10 cellular contexts compared by ENCODE assay signal in genomic region chr1:41915786-41916571, GRCh38. TPM values are rescaled to one million over a fixed set of nuclear protein-coding genes. Genes with fewer than 3 reads are reported as not detected.
A peak's percentile ranks its signal among the peaks of the same experiment; 100 is the strongest.
DNase-seq lines count a peak whose midpoint lies in the region; ATAC-seq and TF ChIP-seq lines count a peak whose summit lies in the region.
"Had no signal": no experiment of that assay in that cellular context is flagged by ENCODE, and none has a peak within 500 bp of the region (broad histone marks: within the 10 kb centered on the region; RNA-seq: fewer than 3 reads in every experiment).

No MANE protein-coding gene starts in this region.

- H3K9me2 ChIP-seq in neural cell (ENCODE audit: insufficient read depth, low read length), result no peaks in the 10 kb centered on the region

- no peak overlapping the region for H3K9ac ChIP-seq in neural cell (ENCODE audit: low read length)

- POLR2A ChIA-PET in Caco-2 (lab: Charles Lee), result no interaction called here

- H3K27ac Mint-ChIP-seq in activated naive CD8-positive, alpha-beta T cell treated with anti-CD3 and anti-CD28 coated beads, Interleukin-2, amount 50 U/mL, for 24 hours, result no peak overlapping the region
- H3K27ac Mint-ChIP-seq in Caco-2 (ENCODE audit: unreplicated experiment), result no peak overlapping the region
- H3K27ac Mint-ChIP-seq: activated B cell treated with CpG ODN at 0.5 μM for 24 hours had no signal

- H3K27me3 Mint-ChIP-seq in activated naive CD8-positive, alpha-beta T cell treated with anti-CD3 and anti-CD28 coated beads, Interleukin-2, amount 50 U/mL, for 24 hours, result peaks cover 2% of the 10 kb centered on the region
- peaks cover 10% of the 10 kb centered on the region for H3K27me3 Mint-ChIP-seq in Caco-2 (ENCODE audit: insufficient read depth, unreplicated experiment)

- DNase-seq in NCI-H2196 (lab: John Stamatoyannopoulos, UW; ENCODE audit: unreplicated experiment) (peak; percentile 38), NCI-H2196 treated with DMSO at 0.1 percent for 48 hours (lab: John Stamatoyannopoulos, UW; ENCODE audit: unreplicated experiment) (no peak), NCI-H2107 treated with DMSO at 0.1 percent for 48 hours (lab: John Stamatoyannopoulos, UW; ENCODE audit: unreplicated experiment) (peak; percentile 81), Caco-2 (no peak), iPS-NIHi7 (ENCODE audit: extremely low spot score) (no peak)
- DNase-seq in activated naive CD8-positive, alpha-beta T cell treated with anti-CD3 and anti-CD28 coated beads, Interleukin-2, amount 50 U/mL, for 24 hours, result no peak
- no peak for DNase-seq in stimulated activated CD4-positive, alpha-beta T cell treated with anti-CD3 and anti-CD28 coated beads, Interleukin-4, amount 100 ng/mL, for 1 hour
- DNase-seq: activated B cell treated with CpG ODN at 0.5 μM for 24 hours had no signal

- peak overlapping the region; percentile 76 for H3K4me3 ChIP-seq in neural cell (ENCODE audit: low read length)
- no peak overlapping the region for H3K4me3 ChIP-seq in Caco-2 (ENCODE audit: low read depth, low read length)
- H3K4me3 ChIP-seq: uterus had no signal

- TF ChIP-seq RAD21 in neural cell (conservative IDR thresholded peaks at IDR 0.05), result no peak

- H3K36me3 ChIP-seq in neural cell (ENCODE audit: insufficient read depth, low read length) (no peaks in the 10 kb centered on the region), Caco-2 (ENCODE audit: control insufficient read depth, insufficient read depth, low read length) (no peaks in the 10 kb centered on the region)
- H3K36me3 ChIP-seq: uterus had no signal

- no peaks in the 10 kb centered on the region for H4K20me1 ChIP-seq in neural cell (ENCODE audit: insufficient read depth)

- H3K9me3 Mint-ChIP-seq in activated naive CD8-positive, alpha-beta T cell treated with anti-CD3 and anti-CD28 coated beads, Interleukin-2, amount 50 U/mL, for 24 hours, result peaks cover 1% of the 10 kb centered on the region
- H3K9me3 Mint-ChIP-seq in Caco-2 (ENCODE audit: unreplicated experiment), result no peaks in the 10 kb centered on the region

- intact Hi-C loops in Caco-2 (cut with micrococcal nuclease; ENCODE audit: unreplicated experiment), result no loop called here

- H3K27me3 ChIP-seq in neural cell (ENCODE audit: insufficient read depth, low read depth, low read length) (no peaks in the 10 kb centered on the region), Caco-2 (replicated peaks; ENCODE audit: control insufficient read depth, insufficient read depth, low read length) (no peaks in the 10 kb centered on the region; the same call in 1 of the 2 replicates)
- H3K27me3 ChIP-seq: uterus had no signal

- peak overlapping the region; percentile 10 for H3K4me3 Mint-ChIP-seq in activated naive CD8-positive, alpha-beta T cell treated with anti-CD3 and anti-CD28 coated beads, Interleukin-2, amount 50 U/mL, for 24 hours
- no peak overlapping the region for H3K4me3 Mint-ChIP-seq in Caco-2 (ENCODE audit: unreplicated experiment)
- H3K4me3 Mint-ChIP-seq: activated B cell treated with CpG ODN at 0.5 μM for 24 hours had no signal

- no peaks in the 10 kb centered on the region for H3K9me3 ChIP-seq in neural cell (ENCODE audit: low read length)
- no peaks in the 10 kb centered on the region for H3K9me3 ChIP-seq in Caco-2
- H3K9me3 ChIP-seq: uterus had no signal

- ATAC-seq in activated naive CD8-positive, alpha-beta T cell treated with anti-CD3 and anti-CD28 coated beads, Interleukin-2, amount 50 U/mL, for 24 hours, result no peak

- TF ChIP-seq EP300 in neural cell (conservative IDR thresholded peaks at IDR 0.05; ENCODE audit: poor library complexity, severe bottlenecking), result no peak

- no TSS peak for BruUV-seq in Caco-2 (replicated peaks; lab: Mats Ljungman, UMichigan)

- no peak for TF ChIP-seq CTCF in neural cell (IDR thresholded peaks at IDR 0.05; ENCODE audit: poor library complexity, severe bottlenecking)
- TF ChIP-seq CTCF in Caco-2 (IDR thresholded peaks at IDR 0.05; ENCODE audit: insufficient read depth in 1 of 2, low read depth in 1 of 2, low read length in 1 of 2, severe bottlenecking in 1 of 2, unreplicated experiment in 1 of 2), result no peak

- CTCF ChIA-PET in Caco-2 (lab: Charles Lee), result no interaction called here

- no peaks in the 10 kb centered on the region for H3K4me1 ChIP-seq in Caco-2
- H3K4me1 ChIP-seq: uterus had no signal

- H3K79me2 ChIP-seq in neural cell (replicated peaks; ENCODE audit: insufficient read depth, low read length), result peaks cover 34% of the 10 kb centered on the region

- peak overlapping the region; percentile 79 for H3K4me2 ChIP-seq in neural cell (ENCODE audit: low read length)

- H3K36me3 Mint-ChIP-seq in activated naive CD8-positive, alpha-beta T cell treated with anti-CD3 and anti-CD28 coated beads, Interleukin-2, amount 50 U/mL, for 24 hours (ENCODE audit: low read depth), result peaks cover 2% of the 10 kb centered on the region
- H3K36me3 Mint-ChIP-seq in Caco-2 (ENCODE audit: insufficient read depth, unreplicated experiment), result no peaks in the 10 kb centered on the region

- H3F3A ChIP-seq in neural cell (ENCODE audit: insufficient read depth, low read length, poor library complexity, severe bottlenecking), result peaks cover 5% of the 10 kb centered on the region

- no peak overlapping the region for H2AFZ ChIP-seq in neural cell (ENCODE audit: low read depth, low read length)

- H3K27ac ChIP-seq in neural cell (ENCODE audit: low read length), result no peak overlapping the region
- H3K27ac ChIP-seq: uterus had no signal

- H3K4me1 Mint-ChIP-seq in activated naive CD8-positive, alpha-beta T cell treated with anti-CD3 and anti-CD28 coated beads, Interleukin-2, amount 50 U/mL, for 24 hours, result peaks cover 73% of the 10 kb centered on the region
- H3K4me1 Mint-ChIP-seq in Caco-2 (ENCODE audit: low read depth, unreplicated experiment), result no peaks in the 10 kb centered on the region

TF ChIP-seq in neural cell, 6 proteins besides CTCF, POLR2A, EP300 and RAD21:
- TF ChIP-seq POLR2AphosphoS5 (IDR thresholded peaks at IDR 0.05) (no peak), REST (IDR thresholded peaks at IDR 0.05; ENCODE audit: borderline replicate concordance) (no peak), TAF1 (IDR thresholded peaks at IDR 0.05; ENCODE audit: low read depth) (no peak), EZH2 (IDR thresholded peaks at IDR 0.05; ENCODE audit: borderline replicate concordance, insufficient read depth, low read length, poor library complexity, severe bottlenecking) (no peak), SMC3 (conservative IDR thresholded peaks at IDR 0.05; ENCODE audit: poor library complexity) (no peak)

RNA-seq across cellular contexts. Expression of gene HIVEP3, which starts 2.7 kb away (rescaled TPM):
- polyA plus RNA-seq in neural cell, result 1.9 and 2.6 TPM in 2 replicates
- 9.3 and 10.7 TPM in 2 replicates for polyA minus RNA-seq in neural cell
- 0.25 and 0.37 TPM in 2 replicates for total RNA-seq in Caco-2 (2022)

Comparison
In these comparisons a context has a peak if more than half of its experiments do, and no peak if none do; other contexts are left out.
1. DNase-seq: peak in NCI-H2196 (single experiment) and NCI-H2107 treated with DMSO at 0.1 percent for 48 hours (single experiment); none in NCI-H2196 treated with DMSO at 0.1 percent for 48 hours (single experiment), activated naive CD8-positive, alpha-beta T cell treated with anti-CD3 and anti-CD28 coated beads, Interleukin-2, amount 50 U/mL, for 24 hours (single experiment), Caco-2 (0 of 2), stimulated activated CD4-positive, alpha-beta T cell treated with anti-CD3 and anti-CD28 coated beads, Interleukin-4, amount 100 ng/mL, for 1 hour (single experiment) and iPS-NIHi7 (single experiment).